In the genomic region with DNA sequence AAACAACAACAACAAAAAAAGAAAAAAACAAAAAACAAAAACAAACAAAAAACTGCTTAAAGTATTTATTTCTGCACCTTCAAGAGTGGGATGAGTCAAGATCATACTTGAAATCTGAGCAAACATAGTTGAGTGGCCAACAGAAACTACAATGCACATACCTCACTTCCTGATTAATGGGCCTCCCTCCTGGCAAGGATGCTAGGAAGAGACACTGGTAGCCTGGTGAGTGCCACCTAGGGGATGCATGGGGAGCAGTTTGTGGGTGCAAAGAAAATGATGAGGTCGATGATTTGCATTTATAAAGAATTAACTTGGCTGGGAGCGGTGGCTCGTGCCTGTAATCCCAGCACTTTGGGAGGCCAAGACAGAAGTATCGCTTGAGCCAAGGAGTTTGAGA, we compare ENCODE assay signal across 11 cellular contexts.
DNase-seq lines count a peak whose midpoint lies in the region; ATAC-seq and TF ChIP-seq lines count a peak whose summit lies in the region.
"Had no signal": no experiment of that assay in that cellular context is flagged by ENCODE, and none has a peak within 500 bp of the region (broad histone marks: within the 10 kb centered on the region; RNA-seq: fewer than 3 reads in every experiment).

No MANE protein-coding gene starts in this region.

- H3K27ac ChIP-seq in A673 (ENCODE audit: low read depth, low read length, poor library complexity, severe bottlenecking), result no peak overlapping the region
- no peak overlapping the region for H3K27ac ChIP-seq in epithelial cell of prostate
- H3K27ac ChIP-seq in heart left ventricle, result no peak overlapping the region

- DNase-seq in A673 (ENCODE audit: low spot score) (peak; percentile 56), NCI-H510A (lab: John Stamatoyannopoulos, UW) (peak; percentile 35), epithelial cell of prostate (ENCODE audit: low read depth, low spot score) (peak; percentile 68), heart left ventricle (no peak), 8988T (no peak), NOMO-1 treated with dmso at 0.1 percent for 144 hours (lab: John Stamatoyannopoulos, UW; ENCODE audit: unreplicated experiment) (no peak)
- no peak for DNase-seq in stimulated activated naive CD8-positive, alpha-beta T cell treated with anti-CD3 and anti-CD28 coated beads, Interleukin-15, amount 100 ng/mL, for 72 hours
- DNase-seq: activated CD4-positive, CD25-positive, alpha-beta regulatory T cell treated with anti-CD3 and anti-CD28 coated beads, Interleukin-2, amount 50 U/mL, for 72 hours; activated naive CD8-positive, alpha-beta T cell treated with anti-CD3 and anti-CD28 coated beads, Interleukin-2, amount 10 ng/mL, durations not matched to agents 7 days and 5 days; naive B cell had no signal

- H3K9me3 Mint-ChIP-seq in stimulated activated naive CD8-positive, alpha-beta T cell treated with anti-CD3 and anti-CD28 coated beads, Interleukin-15, amount 100 ng/mL, for 72 hours, result no peaks in the 10 kb centered on the region

- POLR2A ChIA-PET in A673 (lab: Charles Lee; ENCODE audit: low non-redundant PET), result no interaction called here

- TF ChIP-seq CTCF in A673 (conservative IDR thresholded peaks at IDR 0.05; ENCODE audit: low read depth, low read length) (peak; percentile 50), GM12875 (IDR thresholded peaks at IDR 0.05; ENCODE audit: borderline replicate concordance, insufficient read depth, low read depth, low read length) (peak; percentile 14; the same call in 1 of the 2 replicates), heart left ventricle (IDR thresholded peaks at IDR 0.05) (no peak)

- H3K36me3 ChIP-seq in A673 (ENCODE audit: insufficient read depth, low read length, poor library complexity, severe bottlenecking) (no peaks in the 10 kb centered on the region), heart left ventricle (no peaks in the 10 kb centered on the region)

- no peaks in the 10 kb centered on the region for H3K9me3 ChIP-seq in A673 (ENCODE audit: low read depth, low read length, poor library complexity, severe bottlenecking)
- peaks cover 0 to 9% (median 0%) of the 10 kb centered on the region in 12 donors for H3K9me3 ChIP-seq in heart left ventricle

- no peaks in the 10 kb centered on the region for H3K4me1 Mint-ChIP-seq in stimulated activated naive CD8-positive, alpha-beta T cell treated with anti-CD3 and anti-CD28 coated beads, Interleukin-15, amount 100 ng/mL, for 72 hours
- H3K4me1 Mint-ChIP-seq: activated naive CD8-positive, alpha-beta T cell treated with anti-CD3 and anti-CD28 coated beads, Interleukin-2, amount 10 ng/mL, durations not matched to agents 7 days and 5 days; naive B cell had no signal

- H3K27me3 ChIP-seq in A673 (replicated peaks; ENCODE audit: insufficient read depth, low read depth, low read length, poor library complexity) (no peaks in the 10 kb centered on the region), heart left ventricle (peaks cover 0 to 22% (median 0%) of the 10 kb centered on the region in 9 donors)

- TF ChIP-seq POLR2A in heart left ventricle (IDR thresholded peaks at IDR 0.05), result no peak

- no peak overlapping the region for H3K27ac Mint-ChIP-seq in stimulated activated naive CD8-positive, alpha-beta T cell treated with anti-CD3 and anti-CD28 coated beads, Interleukin-15, amount 100 ng/mL, for 72 hours
- H3K27ac Mint-ChIP-seq: activated naive CD8-positive, alpha-beta T cell treated with anti-CD3 and anti-CD28 coated beads, Interleukin-2, amount 10 ng/mL, durations not matched to agents 7 days and 5 days; naive B cell had no signal

- BruUV-seq in A673 (replicated peaks; lab: Mats Ljungman, UMichigan), result no TSS peak

- no peak overlapping the region for H3K4me3 ChIP-seq in A673 (ENCODE audit: low read depth, low read length, poor library complexity, severe bottlenecking)
- H3K4me3 ChIP-seq in GM12875 (ENCODE audit: low read depth, low read length), result no peak overlapping the region
- H3K4me3 ChIP-seq in heart left ventricle, result no peak overlapping the region

- H3K27me3 Mint-ChIP-seq in stimulated activated naive CD8-positive, alpha-beta T cell treated with anti-CD3 and anti-CD28 coated beads, Interleukin-15, amount 100 ng/mL, for 72 hours, result peaks cover 8% of the 10 kb centered on the region

- intact Hi-C loops in A673 (cut with micrococcal nuclease; ENCODE audit: unreplicated experiment) (no loop called here), heart left ventricle (cut with DNase I) (loop anchor here in 6 of 10 donors (10.0 kb wide), 6 partner anchors 384 to 1084 kb away; a partner anchor contains a TSS)

- no peak for ATAC-seq in heart left ventricle
- ATAC-seq in stimulated activated naive CD8-positive, alpha-beta T cell treated with anti-CD3 and anti-CD28 coated beads, Interleukin-15, amount 100 ng/mL, for 72 hours, result no peak

- 86 to 97% (median 96%) methylated on average over 4 of the region's 4 CpGs for WGBS in heart left ventricle, 4 donors

- no peak overlapping the region for H3K4me3 Mint-ChIP-seq in stimulated activated naive CD8-positive, alpha-beta T cell treated with anti-CD3 and anti-CD28 coated beads, Interleukin-15, amount 100 ng/mL, for 72 hours
- H3K4me3 Mint-ChIP-seq: activated naive CD8-positive, alpha-beta T cell treated with anti-CD3 and anti-CD28 coated beads, Interleukin-2, amount 10 ng/mL, durations not matched to agents 7 days and 5 days; naive B cell had no signal

- CTCF ChIA-PET in A673 (lab: Charles Lee), result no interaction called here

- no peaks in the 10 kb centered on the region for H3K4me1 ChIP-seq in A673 (ENCODE audit: insufficient read depth, low read length, poor library complexity, severe bottlenecking)
- H3K4me1 ChIP-seq in heart left ventricle, result peaks cover 0 to 2% (median 0%) of the 10 kb centered on the region in 12 donors

Comparison
In these comparisons a context has a peak if more than half of its experiments do, and no peak if none do; other contexts are left out.
1. DNase-seq: peak in A673 (single experiment), NCI-H510A (single experiment) and epithelial cell of prostate (single experiment); none in heart left ventricle (0 of 5), stimulated activated naive CD8-positive, alpha-beta T cell treated with anti-CD3 and anti-CD28 coated beads, Interleukin-15, amount 100 ng/mL, for 72 hours (0 of 2), 8988T (single experiment) and NOMO-1 treated with dmso at 0.1 percent for 144 hours (single experiment).
2. CTCF ChIP-seq: peak in A673 (single experiment) and GM12875 (single experiment); none in heart left ventricle (0 of 12).